ENCODE assay signal across 2 cellular contexts in the genomic region with DNA sequence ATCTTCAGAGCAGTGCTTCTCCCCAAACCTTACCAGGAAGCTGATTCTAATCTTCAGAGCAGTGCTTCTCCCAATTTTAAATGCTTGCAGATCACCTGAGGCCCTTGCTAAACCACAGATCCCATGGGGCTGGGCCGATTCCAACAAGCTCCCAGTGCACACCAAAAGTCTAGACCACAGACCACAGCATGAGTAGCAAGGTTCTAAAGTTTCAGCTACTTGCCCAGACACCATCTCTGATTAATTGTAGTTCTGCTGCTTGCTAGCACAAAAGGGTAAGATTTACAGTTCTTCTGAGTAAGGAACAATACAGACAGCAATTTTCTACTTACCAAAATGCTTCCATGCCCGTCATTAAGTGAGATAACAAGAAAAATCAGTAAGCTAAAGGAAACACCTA.
A peak's percentile ranks its signal among the peaks of the same experiment; 100 is the strongest.
TF ChIP-seq lines count a peak whose summit lies in the region.

No MANE protein-coding gene starts in this region.

TF ChIP-seq in HEK293, 187 proteins besides CTCF, POLR2A, EP300 and RAD21:
- TF ChIP-seq, protein P1, sequence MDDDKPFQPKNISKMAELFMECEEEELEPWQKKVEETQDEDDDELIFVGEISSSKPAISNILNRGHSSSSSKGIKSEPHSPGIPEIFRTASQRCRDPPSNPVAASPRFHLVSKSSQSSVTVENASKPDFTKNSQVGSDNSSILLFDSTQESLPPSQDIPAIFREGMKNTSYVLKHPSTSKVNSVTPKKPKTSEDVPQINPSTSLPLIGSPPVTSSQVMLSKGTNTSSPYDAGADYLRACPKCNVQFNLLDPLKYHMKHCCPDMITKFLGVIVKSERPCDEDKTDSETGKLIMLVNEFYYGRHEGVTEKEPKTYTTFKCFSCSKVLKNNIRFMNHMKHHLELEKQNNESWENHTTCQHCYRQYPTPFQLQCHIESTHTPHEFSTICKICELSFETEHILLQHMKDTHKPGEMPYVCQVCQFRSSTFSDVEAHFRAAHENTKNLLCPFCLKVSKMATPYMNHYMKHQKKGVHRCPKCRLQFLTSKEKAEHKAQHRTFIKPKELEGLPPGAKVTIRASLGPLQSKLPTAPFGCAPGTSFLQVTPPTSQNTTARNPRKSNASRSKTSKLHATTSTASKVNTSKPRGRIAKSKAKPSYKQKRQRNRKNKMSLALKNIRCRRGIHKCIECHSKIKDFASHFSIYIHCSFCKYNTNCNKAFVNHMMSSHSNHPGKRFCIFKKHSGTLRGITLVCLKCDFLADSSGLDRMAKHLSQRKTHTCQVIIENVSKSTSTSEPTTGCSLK (tag by site-specific recombination; IDR thresholded peaks at IDR 0.05): no peak
- TF ChIP-seq, protein P2, sequence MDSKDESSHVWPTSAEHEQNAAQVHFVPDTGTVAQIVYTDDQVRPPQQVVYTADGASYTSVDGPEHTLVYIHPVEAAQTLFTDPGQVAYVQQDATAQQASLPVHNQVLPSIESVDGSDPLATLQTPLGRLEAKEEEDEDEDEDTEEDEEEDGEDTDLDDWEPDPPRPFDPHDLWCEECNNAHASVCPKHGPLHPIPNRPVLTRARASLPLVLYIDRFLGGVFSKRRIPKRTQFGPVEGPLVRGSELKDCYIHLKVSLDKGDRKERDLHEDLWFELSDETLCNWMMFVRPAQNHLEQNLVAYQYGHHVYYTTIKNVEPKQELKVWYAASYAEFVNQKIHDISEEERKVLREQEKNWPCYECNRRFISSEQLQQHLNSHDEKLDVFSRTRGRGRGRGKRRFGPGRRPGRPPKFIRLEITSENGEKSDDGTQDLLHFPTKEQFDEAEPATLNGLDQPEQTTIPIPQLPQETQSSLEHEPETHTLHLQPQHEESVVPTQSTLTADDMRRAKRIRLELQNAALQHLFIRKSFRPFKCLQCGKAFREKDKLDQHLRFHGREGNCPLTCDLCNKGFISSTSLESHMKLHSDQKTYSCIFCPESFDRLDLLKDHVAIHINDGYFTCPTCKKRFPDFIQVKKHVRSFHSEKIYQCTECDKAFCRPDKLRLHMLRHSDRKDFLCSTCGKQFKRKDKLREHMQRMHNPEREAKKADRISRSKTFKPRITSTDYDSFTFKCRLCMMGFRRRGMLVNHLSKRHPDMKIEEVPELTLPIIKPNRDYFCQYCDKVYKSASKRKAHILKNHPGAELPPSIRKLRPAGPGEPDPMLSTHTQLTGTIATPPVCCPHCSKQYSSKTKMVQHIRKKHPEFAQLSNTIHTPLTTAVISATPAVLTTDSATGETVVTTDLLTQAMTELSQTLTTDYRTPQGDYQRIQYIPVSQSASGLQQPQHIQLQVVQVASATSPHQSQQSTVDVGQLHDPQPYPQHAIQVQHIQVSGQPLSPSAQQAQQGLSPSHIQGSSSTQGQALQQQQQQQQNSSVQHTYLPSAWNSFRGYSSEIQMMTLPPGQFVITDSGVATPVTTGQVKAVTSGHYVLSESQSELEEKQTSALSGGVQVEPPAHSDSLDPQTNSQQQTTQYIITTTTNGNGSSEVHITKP (tag by site-specific recombination; IDR thresholded peaks at IDR 0.05): peak; percentile 19; the same call in 1 of the 2 replicates
- TF ChIP-seq GLIS1 (tag by site-specific recombination; IDR thresholded peaks at IDR 0.05) (peak; percentile 54), OSR2 (tag by site-specific recombination; IDR thresholded peaks at IDR 0.05) (peak; percentile 86), ZNF664 (tag by site-specific recombination; IDR thresholded peaks at IDR 0.05) (0 out of 2 replicates have a peak, but pooled peaks have one; percentile 22), FEZF1 (tag by site-specific recombination; IDR thresholded peaks at IDR 0.05) (peak; percentile 44), SETDB1 (IDR thresholded peaks at IDR 0.05; ENCODE audit: insufficient read length, low read length) (no peak)
- TF ChIP-seq, protein P3, sequence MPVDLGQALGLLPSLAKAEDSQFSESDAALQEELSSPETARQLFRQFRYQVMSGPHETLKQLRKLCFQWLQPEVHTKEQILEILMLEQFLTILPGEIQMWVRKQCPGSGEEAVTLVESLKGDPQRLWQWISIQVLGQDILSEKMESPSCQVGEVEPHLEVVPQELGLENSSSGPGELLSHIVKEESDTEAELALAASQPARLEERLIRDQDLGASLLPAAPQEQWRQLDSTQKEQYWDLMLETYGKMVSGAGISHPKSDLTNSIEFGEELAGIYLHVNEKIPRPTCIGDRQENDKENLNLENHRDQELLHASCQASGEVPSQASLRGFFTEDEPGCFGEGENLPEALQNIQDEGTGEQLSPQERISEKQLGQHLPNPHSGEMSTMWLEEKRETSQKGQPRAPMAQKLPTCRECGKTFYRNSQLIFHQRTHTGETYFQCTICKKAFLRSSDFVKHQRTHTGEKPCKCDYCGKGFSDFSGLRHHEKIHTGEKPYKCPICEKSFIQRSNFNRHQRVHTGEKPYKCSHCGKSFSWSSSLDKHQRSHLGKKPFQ (tag by site-specific recombination; IDR thresholded peaks at IDR 0.05): peak; percentile 69
- TF ChIP-seq, protein P4, sequence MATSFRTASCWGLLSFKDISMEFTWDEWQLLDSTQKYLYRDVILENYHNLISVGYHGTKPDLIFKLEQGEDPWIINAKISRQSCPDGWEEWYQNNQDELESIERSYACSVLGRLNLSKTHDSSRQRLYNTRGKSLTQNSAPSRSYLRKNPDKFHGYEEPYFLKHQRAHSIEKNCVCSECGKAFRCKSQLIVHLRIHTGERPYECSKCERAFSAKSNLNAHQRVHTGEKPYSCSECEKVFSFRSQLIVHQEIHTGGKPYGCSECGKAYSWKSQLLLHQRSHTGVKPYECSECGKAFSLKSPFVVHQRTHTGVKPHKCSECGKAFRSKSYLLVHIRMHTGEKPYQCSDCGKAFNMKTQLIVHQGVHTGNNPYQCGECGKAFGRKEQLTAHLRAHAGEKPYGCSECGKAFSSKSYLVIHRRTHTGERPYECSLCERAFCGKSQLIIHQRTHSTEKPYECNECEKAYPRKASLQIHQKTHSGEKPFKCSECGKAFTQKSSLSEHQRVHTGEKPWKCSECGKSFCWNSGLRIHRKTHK (tag by site-specific recombination; IDR thresholded peaks at IDR 0.05): no peak
- TF ChIP-seq, protein P5, sequence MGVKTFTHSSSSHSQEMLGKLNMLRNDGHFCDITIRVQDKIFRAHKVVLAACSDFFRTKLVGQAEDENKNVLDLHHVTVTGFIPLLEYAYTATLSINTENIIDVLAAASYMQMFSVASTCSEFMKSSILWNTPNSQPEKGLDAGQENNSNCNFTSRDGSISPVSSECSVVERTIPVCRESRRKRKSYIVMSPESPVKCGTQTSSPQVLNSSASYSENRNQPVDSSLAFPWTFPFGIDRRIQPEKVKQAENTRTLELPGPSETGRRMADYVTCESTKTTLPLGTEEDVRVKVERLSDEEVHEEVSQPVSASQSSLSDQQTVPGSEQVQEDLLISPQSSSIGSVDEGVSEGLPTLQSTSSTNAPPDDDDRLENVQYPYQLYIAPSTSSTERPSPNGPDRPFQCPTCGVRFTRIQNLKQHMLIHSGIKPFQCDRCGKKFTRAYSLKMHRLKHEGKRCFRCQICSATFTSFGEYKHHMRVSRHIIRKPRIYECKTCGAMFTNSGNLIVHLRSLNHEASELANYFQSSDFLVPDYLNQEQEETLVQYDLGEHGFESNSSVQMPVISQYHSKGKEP (tag by site-specific recombination; IDR thresholded peaks at IDR 0.05): peak; percentile 56

TF ChIP-seq in HepG2, 621 proteins besides CTCF, POLR2A, EP300 and RAD21:
- TF ChIP-seq MED8 (CRISPR knock-in tag; IDR thresholded peaks at IDR 0.05; ENCODE audit: insufficient replicate concordance) (no peak), CEBPB (IDR thresholded peaks at IDR 0.05; ENCODE audit: borderline replicate concordance, low read depth, low read length) (no peak), MXI1 (IDR thresholded peaks at IDR 0.05; ENCODE audit: borderline replicate concordance, low read depth, low read length) (no peak), ZNF775 (CRISPR knock-in tag; IDR thresholded peaks at IDR 0.05; ENCODE audit: borderline replicate concordance) (no peak), SAP130 (CRISPR knock-in tag; IDR thresholded peaks at IDR 0.05; ENCODE audit: low read depth) (no peak), ZNF101 (CRISPR knock-in tag; IDR thresholded peaks at IDR 0.05; ENCODE audit: borderline replicate concordance, low read depth) (no peak), HNF4G (IDR thresholded peaks at IDR 0.05; ENCODE audit: borderline replicate concordance, low read depth, low read length) (no peak), HNF4G (CRISPR knock-in tag; IDR thresholded peaks at IDR 0.05; ENCODE audit: borderline replicate concordance, low read depth) (no peak), ZNF772 (CRISPR knock-in tag; IDR thresholded peaks at IDR 0.05) (no peak), REPIN1 (CRISPR knock-in tag; IDR thresholded peaks at IDR 0.05; ENCODE audit: borderline replicate concordance, low read depth) (no peak), ZNF776 (CRISPR knock-in tag; IDR thresholded peaks at IDR 0.05) (no peak)
- TF ChIP-seq, protein P6, sequence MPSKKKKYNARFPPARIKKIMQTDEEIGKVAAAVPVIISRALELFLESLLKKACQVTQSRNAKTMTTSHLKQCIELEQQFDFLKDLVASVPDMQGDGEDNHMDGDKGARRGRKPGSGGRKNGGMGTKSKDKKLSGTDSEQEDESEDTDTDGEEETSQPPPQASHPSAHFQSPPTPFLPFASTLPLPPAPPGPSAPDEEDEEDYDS (CRISPR knock-in tag; IDR thresholded peaks at IDR 0.05): no peak
- TF ChIP-seq, protein P7, sequence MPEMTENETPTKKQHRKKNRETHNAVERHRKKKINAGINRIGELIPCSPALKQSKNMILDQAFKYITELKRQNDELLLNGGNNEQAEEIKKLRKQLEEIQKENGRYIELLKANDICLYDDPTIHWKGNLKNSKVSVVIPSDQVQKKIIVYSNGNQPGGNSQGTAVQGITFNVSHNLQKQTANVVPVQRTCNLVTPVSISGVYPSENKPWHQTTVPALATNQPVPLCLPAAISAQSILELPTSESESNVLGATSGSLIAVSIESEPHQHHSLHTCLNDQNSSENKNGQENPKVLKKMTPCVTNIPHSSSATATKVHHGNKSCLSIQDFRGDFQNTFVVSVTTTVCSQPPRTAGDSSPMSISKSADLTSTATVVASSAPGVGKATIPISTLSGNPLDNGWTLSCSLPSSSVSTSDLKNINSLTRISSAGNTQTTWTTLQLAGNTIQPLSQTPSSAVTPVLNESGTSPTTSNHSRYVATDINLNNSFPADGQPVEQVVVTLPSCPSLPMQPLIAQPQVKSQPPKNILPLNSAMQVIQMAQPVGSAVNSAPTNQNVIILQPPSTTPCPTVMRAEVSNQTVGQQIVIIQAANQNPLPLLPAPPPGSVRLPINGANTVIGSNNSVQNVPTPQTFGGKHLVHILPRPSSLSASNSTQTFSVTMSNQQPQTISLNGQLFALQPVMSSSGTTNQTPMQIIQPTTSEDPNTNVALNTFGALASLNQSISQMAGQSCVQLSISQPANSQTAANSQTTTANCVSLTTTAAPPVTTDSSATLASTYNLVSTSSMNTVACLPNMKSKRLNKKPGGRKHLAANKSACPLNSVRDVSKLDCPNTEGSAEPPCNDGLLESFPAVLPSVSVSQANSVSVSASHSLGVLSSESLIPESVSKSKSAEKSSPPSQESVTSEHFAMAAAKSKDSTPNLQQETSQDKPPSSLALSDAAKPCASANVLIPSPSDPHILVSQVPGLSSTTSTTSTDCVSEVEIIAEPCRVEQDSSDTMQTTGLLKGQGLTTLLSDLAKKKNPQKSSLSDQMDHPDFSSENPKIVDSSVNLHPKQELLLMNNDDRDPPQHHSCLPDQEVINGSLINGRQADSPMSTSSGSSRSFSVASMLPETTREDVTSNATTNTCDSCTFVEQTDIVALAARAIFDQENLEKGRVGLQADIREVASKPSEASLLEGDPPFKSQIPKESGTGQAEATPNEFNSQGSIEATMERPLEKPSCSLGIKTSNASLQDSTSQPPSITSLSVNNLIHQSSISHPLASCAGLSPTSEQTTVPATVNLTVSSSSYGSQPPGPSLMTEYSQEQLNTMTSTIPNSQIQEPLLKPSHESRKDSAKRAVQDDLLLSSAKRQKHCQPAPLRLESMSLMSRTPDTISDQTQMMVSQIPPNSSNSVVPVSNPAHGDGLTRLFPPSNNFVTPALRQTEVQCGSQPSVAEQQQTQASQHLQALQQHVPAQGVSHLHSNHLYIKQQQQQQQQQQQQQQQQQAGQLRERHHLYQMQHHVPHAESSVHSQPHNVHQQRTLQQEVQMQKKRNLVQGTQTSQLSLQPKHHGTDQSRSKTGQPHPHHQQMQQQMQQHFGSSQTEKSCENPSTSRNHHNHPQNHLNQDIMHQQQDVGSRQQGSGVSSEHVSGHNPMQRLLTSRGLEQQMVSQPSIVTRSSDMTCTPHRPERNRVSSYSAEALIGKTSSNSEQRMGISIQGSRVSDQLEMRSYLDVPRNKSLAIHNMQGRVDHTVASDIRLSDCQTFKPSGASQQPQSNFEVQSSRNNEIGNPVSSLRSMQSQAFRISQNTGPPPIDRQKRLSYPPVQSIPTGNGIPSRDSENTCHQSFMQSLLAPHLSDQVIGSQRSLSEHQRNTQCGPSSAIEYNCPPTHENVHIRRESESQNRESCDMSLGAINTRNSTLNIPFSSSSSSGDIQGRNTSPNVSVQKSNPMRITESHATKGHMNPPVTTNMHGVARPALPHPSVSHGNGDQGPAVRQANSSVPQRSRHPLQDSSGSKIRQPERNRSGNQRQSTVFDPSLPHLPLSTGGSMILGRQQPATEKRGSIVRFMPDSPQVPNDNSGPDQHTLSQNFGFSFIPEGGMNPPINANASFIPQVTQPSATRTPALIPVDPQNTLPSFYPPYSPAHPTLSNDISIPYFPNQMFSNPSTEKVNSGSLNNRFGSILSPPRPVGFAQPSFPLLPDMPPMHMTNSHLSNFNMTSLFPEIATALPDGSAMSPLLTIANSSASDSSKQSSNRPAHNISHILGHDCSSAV (CRISPR knock-in tag; IDR thresholded peaks at IDR 0.05; ENCODE audit: borderline replicate concordance): no peak
- TF ChIP-seq, protein P8, sequence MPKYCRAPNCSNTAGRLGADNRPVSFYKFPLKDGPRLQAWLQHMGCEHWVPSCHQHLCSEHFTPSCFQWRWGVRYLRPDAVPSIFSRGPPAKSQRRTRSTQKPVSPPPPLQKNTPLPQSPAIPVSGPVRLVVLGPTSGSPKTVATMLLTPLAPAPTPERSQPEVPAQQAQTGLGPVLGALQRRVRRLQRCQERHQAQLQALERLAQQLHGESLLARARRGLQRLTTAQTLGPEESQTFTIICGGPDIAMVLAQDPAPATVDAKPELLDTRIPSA (CRISPR knock-in tag; IDR thresholded peaks at IDR 0.05; ENCODE audit: borderline replicate concordance): no peak
